ENCODE assay signal across 20 cellular contexts in genomic region chr3:45125550-45126026, GRCh38. TPM values are rescaled to one million over a fixed set of nuclear protein-coding genes. Genes with fewer than 3 reads are reported as not detected.
DNase-seq lines count a peak whose midpoint lies in the region; ATAC-seq and TF ChIP-seq lines count a peak whose summit lies in the region.
"Had no signal": no experiment of that assay in that cellular context is flagged by ENCODE, and none has a peak within 500 bp of the region (broad histone marks: within the 10 kb centered on the region; RNA-seq: fewer than 3 reads in every experiment).

No MANE protein-coding gene starts in this region.

- peak overlapping the region; percentile 40 for H2BK120ac ChIP-seq in mesenchymal stem cell (ENCODE audit: low read depth, low read length)

- no peaks in the 10 kb centered on the region for H3K9me3 ChIP-seq in breast epithelium
- H3K9me3 ChIP-seq in duodenal mucosa (ENCODE audit: control insufficient read depth in 1 of 2, low read length in 2 of 2) = no peaks in the 10 kb centered on the region
- no peaks in the 10 kb centered on the region for H3K9me3 ChIP-seq in mesenchymal stem cell (ENCODE audit: control insufficient read depth, low read length)
- no peaks in the 10 kb centered on the region for H3K9me3 ChIP-seq in upper lobe of right lung
- H3K9me3 ChIP-seq: gastroesophageal sphincter had no signal

- H4K91ac ChIP-seq in mesenchymal stem cell (ENCODE audit: low read length) = peak overlapping the region; percentile 62

- no peaks in the 10 kb centered on the region for H3K27me3 Mint-ChIP-seq in MCF 10A (ENCODE audit: insufficient read depth, unreplicated experiment)
- H3K27me3 Mint-ChIP-seq in CD14-positive monocyte (ENCODE audit: low read depth in 3 of 3) = peaks cover 0 to 3% (median 1%) of the 10 kb centered on the region in 3 donors

- peak overlapping the region in 1 of 2 experiments; percentile 5 for H3K14ac ChIP-seq in mesenchymal stem cell (ENCODE audit: low read length in 2 of 2)

- peak overlapping the region; percentile 36 to 56 for H3K9ac ChIP-seq in duodenal mucosa (ENCODE audit: low read depth in 1 of 2, low read length in 2 of 2)
- H3K9ac ChIP-seq in mesenchymal stem cell (ENCODE audit: low read length) = peak overlapping the region; percentile 82

- H3K36me3 ChIP-seq in breast epithelium (no peaks in the 10 kb centered on the region), duodenal mucosa (ENCODE audit: control insufficient read depth in 1 of 2, insufficient read depth in 2 of 2, low read length in 2 of 2) (no peaks in the 10 kb centered on the region), mesenchymal stem cell (ENCODE audit: control insufficient read depth in 1 of 2, insufficient read depth in 2 of 2, low read depth in 1 of 2, low read length in 2 of 2) (peaks cover 7 to 17% of the 10 kb centered on the region in 2 experiments), upper lobe of right lung (no peaks in the 10 kb centered on the region)
- H3K36me3 ChIP-seq: gastroesophageal sphincter had no signal

- peak overlapping the region; percentile 54 to 59 for H3K18ac ChIP-seq in mesenchymal stem cell (ENCODE audit: low read depth in 1 of 2, low read length in 2 of 2)

- TF ChIP-seq CTCF in MCF 10A (IDR thresholded peaks at IDR 0.05; ENCODE audit: unreplicated experiment) = no peak
- TF ChIP-seq CTCF in breast epithelium (IDR thresholded peaks at IDR 0.05) = no peak
- no peak for TF ChIP-seq CTCF in upper lobe of right lung (IDR thresholded peaks at IDR 0.05)
- TF ChIP-seq CTCF in CD14-positive monocyte (IDR thresholded peaks at IDR 0.05) = no peak

- DNase-seq in MCF 10A (ENCODE audit: unreplicated experiment) = peak; percentile 79
- DNase-seq in breast epithelium (ENCODE audit: low spot score in 2 of 2) = no peak
- DNase-seq in mesenchymal stem cell = no peak
- DNase-seq in upper lobe of right lung = peak; percentile 70
- no peak for DNase-seq in activated CD4-positive, alpha-beta T cell treated with anti-CD3 and anti-CD28 coated beads, Interleukin-2, amount 50 U/mL, for 1 hour
- DNase-seq in CD14-positive monocyte (ENCODE audit: low spot score) = no peak
- DNase-seq in activated T-cell treated with anti-CD3 and anti-CD28 coated beads, Interleukin-2, amount 50 U/mL, for 1 hour = no peak
- DNase-seq: activated CD4-positive, CD25-positive, alpha-beta regulatory T cell; activated CD8-positive, alpha-beta memory T cell treated with anti-CD3 and anti-CD28 coated beads, Interleukin-2, amount 50 U/mL, for 4 hours; endodermal cell; GDM1; H9; NCI-H2081 treated with DMSO at 0.1 percent for 48 hours; nucleus accumbens; SHP77 had no signal

- peaks cover 5% of the 10 kb centered on the region for H3K79me1 ChIP-seq in mesenchymal stem cell (replicated peaks; ENCODE audit: low read length, poor library complexity, severe bottlenecking)

- peak overlapping the region; percentile 8 to 76 for H3K4ac ChIP-seq in mesenchymal stem cell (ENCODE audit: low read depth in 1 of 2, low read length in 2 of 2)

- H3K4me3 Mint-ChIP-seq in MCF 10A (ENCODE audit: unreplicated experiment) (no peak overlapping the region), CD14-positive monocyte (no peak overlapping the region)
- H3K4me3 Mint-ChIP-seq: activated naive CD4-positive, alpha-beta T cell treated with anti-CD3 and anti-CD28 coated beads, Interleukin-2, amount 50 U/mL, for 24 hours; endodermal cell; H9; mesothelial cell of epicardium; T-helper 1 cell treated with Interleukin-12 subunit alpha and Interleukin-12 subunit beta and Interleukin-4 antibody, amounts not matched to agents 30 μg/mL and 1 μg/mL, for 36 hours had no signal

- no peak overlapping the region for H2BK15ac ChIP-seq in mesenchymal stem cell (ENCODE audit: low read depth, poor library complexity, severe bottlenecking)

- peaks cover 54% of the 10 kb centered on the region for H3K4me1 Mint-ChIP-seq in MCF 10A (ENCODE audit: insufficient read depth, unreplicated experiment)
- peaks cover 37% of the 10 kb centered on the region for H3K4me1 Mint-ChIP-seq in CD14-positive monocyte
- H3K4me1 Mint-ChIP-seq: endodermal cell had no signal

- H3K36me3 Mint-ChIP-seq in MCF 10A (ENCODE audit: insufficient read depth, unreplicated experiment) = peaks cover 5% of the 10 kb centered on the region
- H3K36me3 Mint-ChIP-seq in CD14-positive monocyte = peaks cover 0 to 5% of the 10 kb centered on the region in 2 donors
- H3K36me3 Mint-ChIP-seq: activated naive CD4-positive, alpha-beta T cell treated with anti-CD3 and anti-CD28 coated beads, Interleukin-2, amount 50 U/mL, for 24 hours; mesothelial cell of epicardium had no signal

- no peak overlapping the region for H3K23ac ChIP-seq in mesenchymal stem cell (ENCODE audit: low read length in 2 of 2)

- H2AFZ ChIP-seq in mesenchymal stem cell (ENCODE audit: low read depth, low read length) = no peak overlapping the region

- H2BK5ac ChIP-seq in mesenchymal stem cell (ENCODE audit: low read depth, low read length, poor library complexity, severe bottlenecking) = no peak overlapping the region

- WGBS in mesenchymal stem cell = 100% methylated on average over 2 of the region's 2 CpGs

- TF ChIP-seq POLR2A in breast epithelium (IDR thresholded peaks at IDR 0.05) = no peak

- intact Hi-C loops in MCF 10A (cut with micrococcal nuclease) = no loop called here
- intact Hi-C loops in breast epithelium (cut with DNase I; ENCODE audit: low total_unique reads) = no loop called here
- intact Hi-C loops in upper lobe of right lung (cut with DNase I) = no loop called here
- intact Hi-C loops in CD14-positive monocyte (cut with micrococcal nuclease) = no loop called here

- H3K4me3 ChIP-seq in breast epithelium = no peak overlapping the region
- H3K4me3 ChIP-seq in duodenal mucosa (ENCODE audit: low read depth in 1 of 2, low read length in 2 of 2) = peak overlapping the region in 1 of 2 donors; percentile 17
- H3K4me3 ChIP-seq in mesenchymal stem cell (ENCODE audit: insufficient read depth in 1 of 2, low read depth in 1 of 2, low read length in 2 of 2) = no peak overlapping the region
- H3K4me3 ChIP-seq in upper lobe of right lung = no peak overlapping the region
- H3K4me3 ChIP-seq: gastroesophageal sphincter had no signal

- H3K27ac Mint-ChIP-seq in MCF 10A (ENCODE audit: low read depth, unreplicated experiment) (peak overlapping the region; percentile 80), CD14-positive monocyte (peak overlapping the region in 1 of 7 donors; percentile 79)
- H3K27ac Mint-ChIP-seq: endodermal cell; mesothelial cell of epicardium; T-helper 1 cell treated with Interleukin-12 subunit alpha and Interleukin-12 subunit beta and Interleukin-4 antibody, amounts not matched to agents 30 μg/mL and 1 μg/mL, for 36 hours had no signal

- H3K9me3 Mint-ChIP-seq in MCF 10A (ENCODE audit: unreplicated experiment) (no peaks in the 10 kb centered on the region), CD14-positive monocyte (peaks cover 0 to 3% (median 0%) of the 10 kb centered on the region in 7 donors)
- H3K9me3 Mint-ChIP-seq: activated naive CD4-positive, alpha-beta T cell treated with anti-CD3 and anti-CD28 coated beads, Interleukin-2, amount 50 U/mL, for 24 hours; endodermal cell; H9; mesothelial cell of epicardium; T-helper 1 cell treated with Interleukin-12 subunit alpha and Interleukin-12 subunit beta and Interleukin-4 antibody, amounts not matched to agents 30 μg/mL and 1 μg/mL, for 36 hours had no signal

- H2AK5ac ChIP-seq in mesenchymal stem cell (ENCODE audit: low read length, severe bottlenecking) = peak overlapping the region; percentile 18

- peak overlapping the region; percentile 72 to 97 for H2BK12ac ChIP-seq in mesenchymal stem cell (ENCODE audit: low read length in 2 of 2)

- H4K8ac ChIP-seq in mesenchymal stem cell (ENCODE audit: low read length) = peak overlapping the region; percentile 45

- no peak overlapping the region for H3K4me2 ChIP-seq in mesenchymal stem cell (ENCODE audit: low read length, poor library complexity, severe bottlenecking)

- H3K27me3 ChIP-seq in breast epithelium (no peaks in the 10 kb centered on the region), duodenal mucosa (ENCODE audit: control insufficient read depth in 1 of 2, insufficient read depth in 2 of 2, low read length in 2 of 2) (no peaks in the 10 kb centered on the region), mesenchymal stem cell (ENCODE audit: control insufficient read depth in 1 of 2, insufficient read depth in 1 of 2, low read length in 2 of 2) (no peaks in the 10 kb centered on the region), upper lobe of right lung (no peaks in the 10 kb centered on the region)
- H3K27me3 ChIP-seq: gastroesophageal sphincter had no signal

- H3K27ac ChIP-seq in breast epithelium = no peak overlapping the region
- no peak overlapping the region for H3K27ac ChIP-seq in duodenal mucosa (ENCODE audit: low read depth, low read length)
- H3K27ac ChIP-seq in mesenchymal stem cell (ENCODE audit: low read length, poor library complexity, severe bottlenecking) = peak overlapping the region; percentile 2
- H3K27ac ChIP-seq in upper lobe of right lung = no peak overlapping the region

- POLR2A ChIA-PET in MCF 10A (lab: Yijun Ruan, JAX) = interaction anchor here (1.6 to 12.0 kb wide), 3 partner anchors 21 to 58 kb away, joined by 3 to 192 read pairs (median 18); partner anchors contain the start of gene CDCP1

- H3K4me1 ChIP-seq in breast epithelium = no peaks in the 10 kb centered on the region
- peaks cover 60 to 61% of the 10 kb centered on the region in 2 donors for H3K4me1 ChIP-seq in duodenal mucosa (ENCODE audit: control insufficient read depth in 1 of 2, insufficient read depth in 2 of 2, low read length in 2 of 2)
- peaks cover 24% of the 10 kb centered on the region for H3K4me1 ChIP-seq in mesenchymal stem cell (ENCODE audit: control insufficient read depth, insufficient read depth, low read depth, low read length)
- no peaks in the 10 kb centered on the region for H3K4me1 ChIP-seq in upper lobe of right lung

- BruUV-seq in MCF 10A (replicated peaks; lab: Mats Ljungman, UMichigan) = no TSS peak

- CTCF ChIA-PET in MCF 10A (lab: Yijun Ruan, JAX) = interaction anchor here (0.6 to 0.8 kb wide), 2 partner anchors 87 to 338 kb away, joined by 3 to 4 read pairs; no protein-coding TSS in a partner anchor

- peak; percentile 95 for ATAC-seq in upper lobe of right lung
- ATAC-seq: gastroesophageal sphincter had no signal

RNA-seq across cellular contexts. Expression of gene CDCP1, which starts 20.6 kb away (rescaled TPM):
- total RNA-seq in MCF 10A (2022) (180 and 208 TPM in 2 replicates), breast epithelium (10 to 100 TPM in 1 of 3 donors, 1 to 10 TPM in 2; 1.9 to 11.3 (median 8.5) TPM), upper lobe of right lung (19.1 TPM)
- 71.6 TPM for polyA plus RNA-seq in mesenchymal stem cell (2013, experiment 1 of 2)
- 71.5 TPM for polyA plus RNA-seq in mesenchymal stem cell (2013, experiment 2 of 2)
- polyA plus RNA-seq in CD14-positive monocyte = 1 to 10 TPM in 1 of 2 donors, under 1 TPM in 1; 0.42 to 1.3 TPM

Comparison
In these comparisons a context has a peak if more than half of its experiments do, and no peak if none do; other contexts are left out.
1. DNase-seq: peak in MCF 10A (single experiment) and upper lobe of right lung (single experiment); none in breast epithelium (0 of 2), mesenchymal stem cell (single experiment), activated CD4-positive, alpha-beta T cell treated with anti-CD3 and anti-CD28 coated beads, Interleukin-2, amount 50 U/mL, for 1 hour (single experiment), CD14-positive monocyte (single experiment) and activated T-cell treated with anti-CD3 and anti-CD28 coated beads, Interleukin-2, amount 50 U/mL, for 1 hour (single experiment).